Comparison of ENCODE assay signal across 1 cellular context in genomic region chr12:55697686-55698085, GRCh38.
TF ChIP-seq lines count a peak whose summit lies in the region.

No MANE protein-coding gene starts in this region.

TF ChIP-seq in HepG2, 621 proteins besides CTCF, POLR2A, EP300 and RAD21:
- TF ChIP-seq EED (CRISPR knock-in tag; IDR thresholded peaks at IDR 0.05) (no peak), MTA3 (CRISPR knock-in tag; IDR thresholded peaks at IDR 0.05) (no peak)
- TF ChIP-seq, protein P1, sequence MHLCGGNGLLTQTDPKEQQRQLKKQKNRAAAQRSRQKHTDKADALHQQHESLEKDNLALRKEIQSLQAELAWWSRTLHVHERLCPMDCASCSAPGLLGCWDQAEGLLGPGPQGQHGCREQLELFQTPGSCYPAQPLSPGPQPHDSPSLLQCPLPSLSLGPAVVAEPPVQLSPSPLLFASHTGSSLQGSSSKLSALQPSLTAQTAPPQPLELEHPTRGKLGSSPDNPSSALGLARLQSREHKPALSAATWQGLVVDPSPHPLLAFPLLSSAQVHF (CRISPR knock-in tag; IDR thresholded peaks at IDR 0.05) = no peak
- TF ChIP-seq, protein P2, sequence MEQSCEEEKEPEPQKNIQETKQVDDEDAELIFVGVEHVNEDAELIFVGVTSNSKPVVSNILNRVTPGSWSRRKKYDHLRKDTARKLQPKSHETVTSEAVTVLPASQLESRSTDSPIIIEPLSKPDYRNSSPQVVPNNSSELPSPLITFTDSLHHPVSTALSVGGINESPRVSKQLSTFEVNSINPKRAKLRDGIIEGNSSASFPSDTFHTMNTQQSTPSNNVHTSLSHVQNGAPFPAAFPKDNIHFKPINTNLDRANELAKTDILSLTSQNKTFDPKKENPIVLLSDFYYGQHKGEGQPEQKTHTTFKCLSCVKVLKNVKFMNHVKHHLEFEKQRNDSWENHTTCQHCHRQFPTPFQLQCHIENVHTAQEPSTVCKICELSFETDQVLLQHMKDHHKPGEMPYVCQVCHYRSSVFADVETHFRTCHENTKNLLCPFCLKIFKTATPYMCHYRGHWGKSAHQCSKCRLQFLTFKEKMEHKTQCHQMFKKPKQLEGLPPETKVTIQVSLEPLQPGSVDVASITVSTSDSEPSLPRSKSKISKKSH (CRISPR knock-in tag; IDR thresholded peaks at IDR 0.05; ENCODE audit: borderline replicate concordance) = no peak
